In genomic region chr6:109705258-109705657, GRCh38 we compare ENCODE assay signal across 8 cellular contexts. TPM values are rescaled to one million over a fixed set of nuclear protein-coding genes. Genes with fewer than 3 reads are reported as not detected.
DNase-seq lines count a peak whose midpoint lies in the region; ATAC-seq and TF ChIP-seq lines count a peak whose summit lies in the region.

No MANE protein-coding gene starts in this region.

- POLR2A ChIA-PET in naive thymus-derived CD8-positive, alpha-beta T cell (lab: Charles Lee) = interaction anchor here (0.7 to 2.9 kb wide), 4 partner anchors 12 to 685 kb away, joined by 3 to 20 read pairs (median 6); no protein-coding TSS in a partner anchor

- H2AFZ ChIP-seq in KMS-11 (ENCODE audit: low read depth) = no peak overlapping the region

- H3K79me2 ChIP-seq in KMS-11 (ENCODE audit: insufficient read depth, low read depth) = no peaks in the 10 kb centered on the region

- H3K9ac ChIP-seq in KMS-11 = no peak overlapping the region

- no peak overlapping the region for H3K4me2 ChIP-seq in KMS-11

- H3K4me1 Mint-ChIP-seq in naive thymus-derived CD8-positive, alpha-beta T cell = peaks cover 22 to 67% (median 30%) of the 10 kb centered on the region in 4 donors
- H3K4me1 Mint-ChIP-seq in stimulated activated naive B cell treated with anti-CD40 and anti-IgM and Interleukin-4, amounts not matched to agents 10 μg/mL and 1 μg/mL and 100 μg/mL, for 72 hours = peaks cover 44 to 80% of the 10 kb centered on the region in 2 donors

- DNase-seq in Daoy (ENCODE audit: low read depth) (peak; percentile 82), OCI-M2 (lab: John Stamatoyannopoulos, UW; ENCODE audit: unreplicated experiment) (peak; percentile 82), activated T-cell treated with anti-CD3 and anti-CD28 coated beads for 4 hours (peak; percentile 56)
- DNase-seq in naive thymus-derived CD8-positive, alpha-beta T cell = peak; percentile 54 to 86 (median 73)
- DNase-seq in stimulated activated naive B cell treated with anti-CD40 and anti-IgM and Interleukin-4, amounts not matched to agents 10 μg/mL and 1 μg/mL and 100 μg/mL, for 72 hours = peak; percentile 70

- no peak overlapping the region for H3K27ac ChIP-seq in KMS-11

- no peaks in the 10 kb centered on the region for H4K20me1 ChIP-seq in KMS-11 (ENCODE audit: insufficient read depth)

- H3K27me3 Mint-ChIP-seq in naive thymus-derived CD8-positive, alpha-beta T cell = no peaks in the 10 kb centered on the region
- no peaks in the 10 kb centered on the region for H3K27me3 Mint-ChIP-seq in stimulated activated naive B cell treated with anti-CD40 and anti-IgM and Interleukin-4, amounts not matched to agents 10 μg/mL and 1 μg/mL and 100 μg/mL, for 72 hours

- peak overlapping the region in 3 of 10 donors; percentile 28 to 79 (median 46) for H3K27ac Mint-ChIP-seq in naive thymus-derived CD8-positive, alpha-beta T cell
- no peak overlapping the region for H3K27ac Mint-ChIP-seq in stimulated activated naive B cell treated with anti-CD40 and anti-IgM and Interleukin-4, amounts not matched to agents 10 μg/mL and 1 μg/mL and 100 μg/mL, for 72 hours

- ATAC-seq in GM21786 (IDR thresholded peaks at IDR 0.05; ENCODE audit: unreplicated experiment) = peak; percentile 92
- ATAC-seq in esophagus mucosa = peak; percentile 99
- peak; percentile 98 to 99 for ATAC-seq in naive thymus-derived CD8-positive, alpha-beta T cell
- ATAC-seq in stimulated activated naive B cell treated with anti-CD40 and anti-IgM and Interleukin-4, amounts not matched to agents 10 μg/mL and 1 μg/mL and 100 μg/mL, for 72 hours (replicated peaks) = peak; percentile 84 to 91

- peak; percentile 86 for TF ChIP-seq CTCF in KMS-11 (conservative IDR thresholded peaks at IDR 0.05; ENCODE audit: low read depth, low read length)

- peaks cover 0 to 12% (median 8%) of the 10 kb centered on the region in 3 donors for H3K36me3 Mint-ChIP-seq in naive thymus-derived CD8-positive, alpha-beta T cell
- peaks cover 19 to 23% of the 10 kb centered on the region in 2 donors for H3K36me3 Mint-ChIP-seq in stimulated activated naive B cell treated with anti-CD40 and anti-IgM and Interleukin-4, amounts not matched to agents 10 μg/mL and 1 μg/mL and 100 μg/mL, for 72 hours

- H3K4me3 ChIP-seq in KMS-11 (IDR thresholded peaks at IDR 0.05; ENCODE audit: insufficient read depth, low read depth, low read length) = no peak overlapping the region

- no peaks in the 10 kb centered on the region for H3K4me1 ChIP-seq in KMS-11 (ENCODE audit: low read depth, poor library complexity, severe bottlenecking)

- no peaks in the 10 kb centered on the region for H3K27me3 ChIP-seq in KMS-11 (ENCODE audit: insufficient read depth, low read depth)

- peak overlapping the region in 1 of 10 donors; percentile 20 for H3K4me3 Mint-ChIP-seq in naive thymus-derived CD8-positive, alpha-beta T cell
- no peak overlapping the region for H3K4me3 Mint-ChIP-seq in stimulated activated naive B cell treated with anti-CD40 and anti-IgM and Interleukin-4, amounts not matched to agents 10 μg/mL and 1 μg/mL and 100 μg/mL, for 72 hours

- peaks cover 0 to 9% (median 0%) of the 10 kb centered on the region in 9 donors for H3K9me3 Mint-ChIP-seq in naive thymus-derived CD8-positive, alpha-beta T cell
- H3K9me3 Mint-ChIP-seq in stimulated activated naive B cell treated with anti-CD40 and anti-IgM and Interleukin-4, amounts not matched to agents 10 μg/mL and 1 μg/mL and 100 μg/mL, for 72 hours = peaks cover 0 to 3% of the 10 kb centered on the region in 2 donors

- no peaks in the 10 kb centered on the region for H3K36me3 ChIP-seq in KMS-11 (ENCODE audit: insufficient read depth)

RNA-seq across cellular contexts. Expression of gene FIG4, which starts 14.2 kb away (rescaled TPM):
- total RNA-seq in Daoy (2014; rRNA removed; shearing (Covaris generic)) = 9.5 and 12.0 TPM in 2 replicates
- total RNA-seq in esophagus mucosa = 8.8 TPM
- 10 to 100 TPM; 11.5 to 12.1 TPM for total RNA-seq in naive thymus-derived CD8-positive, alpha-beta T cell
- polyA plus RNA-seq in naive thymus-derived CD8-positive, alpha-beta T cell = 10 to 100 TPM; 14.1 to 18.7 (median 16.7) TPM

RNA-seq across cellular contexts. Expression of gene AK9, which starts 14.3 kb away (rescaled TPM):
- 2.3 and 3.8 TPM in 2 replicates for total RNA-seq in Daoy (2014; rRNA removed; shearing (Covaris generic))
- 2.1 TPM for total RNA-seq in esophagus mucosa
- total RNA-seq in naive thymus-derived CD8-positive, alpha-beta T cell = 10 to 100 TPM; 16.7 to 18.2 TPM
- polyA plus RNA-seq in naive thymus-derived CD8-positive, alpha-beta T cell = 1 to 10 TPM; 4.3 to 7.4 (median 5.9) TPM
